17 cellular contexts compared by ENCODE assay signal in genomic region chr11:67364169-67364568, GRCh38. TPM values are rescaled to one million over a fixed set of nuclear protein-coding genes. Genes with fewer than 3 reads are reported as not detected.
DNase-seq lines count a peak whose midpoint lies in the region; ATAC-seq, FAIRE-seq and TF ChIP-seq lines count a peak whose summit lies in the region.
"Had no signal": no experiment of that assay in that cellular context is flagged by ENCODE, and none has a peak within 500 bp of the region (broad histone marks: within the 10 kb centered on the region; RNA-seq: fewer than 3 reads in every experiment).

No MANE protein-coding gene starts in this region.

- FAIRE-seq in astrocyte (lab: Jason Lieb, UNC) = no peak

- DNase-seq in CD4-positive, alpha-beta memory T cell = peak in 1 of 5 donors; percentile 39
- DNase-seq in astrocyte (ENCODE audit: low read depth) = no peak
- no peak for DNase-seq in stimulated activated effector memory CD8-positive, alpha-beta T cell treated with anti-CD3 and anti-CD28 coated beads, Interleukin-12 subunit alpha, Interleukin-12 subunit beta, amount 100 ng/mL, for 72 hours (ENCODE audit: low spot score in 2 of 2)
- no peak for DNase-seq in ecto neural progenitor cell (ENCODE audit: low spot score)
- no peak for DNase-seq in NCI-H1048 (lab: John Stamatoyannopoulos, UW)
- DNase-seq in activated CD4-positive, alpha-beta T cell treated with anti-CD3 and anti-CD28 coated beads, Interleukin-2, amount 10 ng/mL, durations not matched to agents 24 days and 14 days = no peak
- DNase-seq: NCI-H146, NCI-H226, NCI-H526, OCI-M1, RPMI8226 had no signal

- intact Hi-C loops in CD4-positive, alpha-beta memory T cell (cut with micrococcal nuclease) = no loop called here
- intact Hi-C loops in activated CD4-positive, alpha-beta T cell treated with anti-CD3 and anti-CD28 coated beads, Interleukin-2, amount 10 ng/mL, durations not matched to agents 24 days and 14 days (cut with micrococcal nuclease) = no loop called here

- no peak overlapping the region for H3K27ac ChIP-seq in CD4-positive, alpha-beta memory T cell (ENCODE audit: low read depth, low read length)
- H3K27ac ChIP-seq in astrocyte (ENCODE audit: low read depth, low read length) = no peak overlapping the region
- H3K27ac ChIP-seq: C4-2B, SJSA1 had no signal

- H3K9me3 ChIP-seq in CD4-positive, alpha-beta memory T cell (ENCODE audit: control insufficient read depth in 1 of 2, low read length in 2 of 2) = no peaks in the 10 kb centered on the region
- H3K9me3 ChIP-seq in astrocyte (ENCODE audit: insufficient read depth, low read depth, low read length) = no peaks in the 10 kb centered on the region
- H3K9me3 ChIP-seq: HAP-1, SJSA1 had no signal

- no peak overlapping the region for H2AFZ ChIP-seq in astrocyte (ENCODE audit: low read depth, low read length)

- H3K36me3 ChIP-seq in CD4-positive, alpha-beta memory T cell (ENCODE audit: insufficient read depth, low read length) = no peaks in the 10 kb centered on the region
- H3K36me3 ChIP-seq in astrocyte (ENCODE audit: insufficient read depth, low read length) = peaks cover 14% of the 10 kb centered on the region
- H3K36me3 ChIP-seq: HAP-1 had no signal

- H3K79me2 ChIP-seq in astrocyte (ENCODE audit: insufficient read depth, low read length) = peaks cover 49% of the 10 kb centered on the region

- CTCF ChIA-PET in CD4-positive, alpha-beta memory T cell (lab: Charles Lee; ENCODE audit: partially characterized antibody) = interaction anchor here (0.8 to 18.4 kb wide), 3 partner anchors 13 to 37 kb away, joined by 3 to 1065 read pairs (median 16); partner anchors contain the start of genes CLCF1, PPP1CA and RAD9A

- TF ChIP-seq CTCF in astrocyte (IDR thresholded peaks at IDR 0.05; ENCODE audit: insufficient read depth, low read depth, low read length) = no peak

- peaks cover 44 to 71% (median 58%) of the 10 kb centered on the region in 4 donors for H3K4me1 Mint-ChIP-seq in CD4-positive, alpha-beta memory T cell
- peaks cover 40 to 56% (median 52%) of the 10 kb centered on the region in 3 donors for H3K4me1 Mint-ChIP-seq in IgD-negative memory B cell
- peaks cover 25% of the 10 kb centered on the region for H3K4me1 Mint-ChIP-seq in astrocyte (ENCODE audit: low read depth, unreplicated experiment)
- peaks cover 69% of the 10 kb centered on the region for H3K4me1 Mint-ChIP-seq in stimulated activated effector memory CD8-positive, alpha-beta T cell treated with anti-CD3 and anti-CD28 coated beads, Interleukin-12 subunit alpha, Interleukin-12 subunit beta, amount 100 ng/mL, for 72 hours
- peaks cover 13% of the 10 kb centered on the region for H3K4me1 Mint-ChIP-seq in activated CD4-positive, alpha-beta T cell treated with anti-CD3 and anti-CD28 coated beads, Interleukin-2, amount 10 ng/mL, durations not matched to agents 24 days and 14 days

- no peak overlapping the region for H3K9ac ChIP-seq in astrocyte (ENCODE audit: low read length)

- no peak overlapping the region for H3K4me2 ChIP-seq in astrocyte (ENCODE audit: low read length)

- no peak for ATAC-seq in stimulated activated effector memory CD8-positive, alpha-beta T cell treated with anti-CD3 and anti-CD28 coated beads, Interleukin-12 subunit alpha, Interleukin-12 subunit beta, amount 100 ng/mL, for 72 hours
- ATAC-seq in GM21360 (IDR thresholded peaks at IDR 0.05; ENCODE audit: unreplicated experiment) = no peak

- POLR2A ChIA-PET in CD4-positive, alpha-beta memory T cell (lab: Charles Lee; ENCODE audit: partially characterized antibody) = interaction anchor here (0.8 to 4.1 kb wide), 6 partner anchors 7 to 16 kb away, joined by 3 to 45 read pairs (median 5); partner anchors contain the start of genes CLCF1 and POLD4

- H3K4me3 ChIP-seq in CD4-positive, alpha-beta memory T cell (ENCODE audit: low read length in 2 of 2) = no peak overlapping the region
- H3K4me3 ChIP-seq in astrocyte (ENCODE audit: insufficient read depth, low read depth, low read length) = no peak overlapping the region
- H3K4me3 ChIP-seq: HAP-1, SJSA1 had no signal

- peak overlapping the region; percentile 49 to 95 (median 81) for H3K27ac Mint-ChIP-seq in CD4-positive, alpha-beta memory T cell
- H3K27ac Mint-ChIP-seq in IgD-negative memory B cell (peak overlapping the region in 2 of 3 donors; percentile 80 to 90), astrocyte (ENCODE audit: unreplicated experiment) (no peak overlapping the region)
- peak overlapping the region; percentile 29 for H3K27ac Mint-ChIP-seq in stimulated activated effector memory CD8-positive, alpha-beta T cell treated with anti-CD3 and anti-CD28 coated beads, Interleukin-12 subunit alpha, Interleukin-12 subunit beta, amount 100 ng/mL, for 72 hours
- H3K27ac Mint-ChIP-seq in activated CD4-positive, alpha-beta T cell treated with anti-CD3 and anti-CD28 coated beads, Interleukin-2, amount 10 ng/mL, durations not matched to agents 24 days and 14 days = no peak overlapping the region

- peak overlapping the region in 7 of 8 donors; percentile 45 to 82 (median 69) for H3K4me3 Mint-ChIP-seq in CD4-positive, alpha-beta memory T cell
- H3K4me3 Mint-ChIP-seq in IgD-negative memory B cell (peak overlapping the region in 1 of 4 donors; percentile 60), astrocyte (ENCODE audit: unreplicated experiment) (peak overlapping the region; percentile 76)
- no peak overlapping the region for H3K4me3 Mint-ChIP-seq in stimulated activated effector memory CD8-positive, alpha-beta T cell treated with anti-CD3 and anti-CD28 coated beads, Interleukin-12 subunit alpha, Interleukin-12 subunit beta, amount 100 ng/mL, for 72 hours
- no peak overlapping the region for H3K4me3 Mint-ChIP-seq in activated CD4-positive, alpha-beta T cell treated with anti-CD3 and anti-CD28 coated beads, Interleukin-2, amount 10 ng/mL, durations not matched to agents 24 days and 14 days

- H3K9me3 Mint-ChIP-seq in CD4-positive, alpha-beta memory T cell = no peaks in the 10 kb centered on the region
- H3K9me3 Mint-ChIP-seq in IgD-negative memory B cell (no peaks in the 10 kb centered on the region), astrocyte (ENCODE audit: unreplicated experiment) (no peaks in the 10 kb centered on the region)
- H3K9me3 Mint-ChIP-seq in stimulated activated effector memory CD8-positive, alpha-beta T cell treated with anti-CD3 and anti-CD28 coated beads, Interleukin-12 subunit alpha, Interleukin-12 subunit beta, amount 100 ng/mL, for 72 hours = no peaks in the 10 kb centered on the region
- H3K9me3 Mint-ChIP-seq in activated CD4-positive, alpha-beta T cell treated with anti-CD3 and anti-CD28 coated beads, Interleukin-2, amount 10 ng/mL, durations not matched to agents 24 days and 14 days = no peaks in the 10 kb centered on the region

- no peaks in the 10 kb centered on the region for H3K27me3 Mint-ChIP-seq in CD4-positive, alpha-beta memory T cell
- H3K27me3 Mint-ChIP-seq in IgD-negative memory B cell (no peaks in the 10 kb centered on the region), astrocyte (ENCODE audit: low read depth, unreplicated experiment) (no peaks in the 10 kb centered on the region)
- peaks cover 50% of the 10 kb centered on the region for H3K27me3 Mint-ChIP-seq in activated CD4-positive, alpha-beta T cell treated with anti-CD3 and anti-CD28 coated beads, Interleukin-2, amount 10 ng/mL, durations not matched to agents 24 days and 14 days

- peaks cover 41% of the 10 kb centered on the region for H3K4me1 ChIP-seq in CD4-positive, alpha-beta memory T cell (ENCODE audit: insufficient read depth, low read length)
- H3K4me1 ChIP-seq in astrocyte (ENCODE audit: insufficient read depth, low read length) = peaks cover 30% of the 10 kb centered on the region
- H3K4me1 ChIP-seq: HAP-1, SJSA1 had no signal

- no peaks in the 10 kb centered on the region for H3K27me3 ChIP-seq in CD4-positive, alpha-beta memory T cell (ENCODE audit: insufficient read depth, low read length)
- H3K27me3 ChIP-seq in astrocyte (ENCODE audit: insufficient read depth, low read length) = no peaks in the 10 kb centered on the region
- H3K27me3 ChIP-seq: SJSA1 had no signal

- peaks cover 72% of the 10 kb centered on the region for H4K20me1 ChIP-seq in astrocyte (ENCODE audit: insufficient read depth, low read length)

- H3K36me3 Mint-ChIP-seq in CD4-positive, alpha-beta memory T cell = peaks cover 4 to 11% of the 10 kb centered on the region in 2 donors
- H3K36me3 Mint-ChIP-seq in IgD-negative memory B cell = peaks cover 3% of the 10 kb centered on the region
- H3K36me3 Mint-ChIP-seq in astrocyte (ENCODE audit: low read depth, unreplicated experiment) = peaks cover 30% of the 10 kb centered on the region
- H3K36me3 Mint-ChIP-seq in stimulated activated effector memory CD8-positive, alpha-beta T cell treated with anti-CD3 and anti-CD28 coated beads, Interleukin-12 subunit alpha, Interleukin-12 subunit beta, amount 100 ng/mL, for 72 hours = peaks cover 12% of the 10 kb centered on the region
- no peaks in the 10 kb centered on the region for H3K36me3 Mint-ChIP-seq in activated CD4-positive, alpha-beta T cell treated with anti-CD3 and anti-CD28 coated beads, Interleukin-2, amount 10 ng/mL, durations not matched to agents 24 days and 14 days (ENCODE audit: low read depth)

RNA-seq across cellular contexts. Expression of gene CLCF1, which starts 9.2 kb away (rescaled TPM):
- total RNA-seq in CD4-positive, alpha-beta memory T cell = 1 to 10 TPM; 5.4 to 6.4 TPM
- polyA plus RNA-seq in CD4-positive, alpha-beta memory T cell = 1 to 10 TPM in 1 of 2 donors, under 1 TPM in 1; 0.45 to 4.4 TPM
- polyA plus RNA-seq in IgD-negative memory B cell = 5.1 TPM
- total RNA-seq in astrocyte = 17.4 and 17.6 TPM in 2 replicates
- total RNA-seq in activated CD4-positive, alpha-beta T cell treated with anti-CD3 and anti-CD28 coated beads, Interleukin-2, amount 10 ng/mL, durations not matched to agents 24 days and 14 days = 0.63 and 0.66 TPM in 2 replicates

RNA-seq across cellular contexts. Expression of gene POLD4, which starts 10.8 kb away (rescaled TPM):
- total RNA-seq in CD4-positive, alpha-beta memory T cell = 10 to 100 TPM; 87.9 to 91.3 TPM
- 10 to 100 TPM; 93.6 to 96.2 TPM for polyA plus RNA-seq in CD4-positive, alpha-beta memory T cell
- 384 TPM for polyA plus RNA-seq in IgD-negative memory B cell
- total RNA-seq in astrocyte = 53.5 and 69.2 TPM in 2 replicates
- 36.0 and 36.4 TPM in 2 replicates for total RNA-seq in activated CD4-positive, alpha-beta T cell treated with anti-CD3 and anti-CD28 coated beads, Interleukin-2, amount 10 ng/mL, durations not matched to agents 24 days and 14 days

RNA-seq across cellular contexts. Expression of gene RAD9A, which starts 27.6 kb away (rescaled TPM):
- total RNA-seq in CD4-positive, alpha-beta memory T cell = 10 to 100 TPM; 51.8 to 55.9 TPM
- 1 to 10 TPM; 6.7 to 8.3 TPM for polyA plus RNA-seq in CD4-positive, alpha-beta memory T cell
- polyA plus RNA-seq in IgD-negative memory B cell = 12.0 TPM
- 9.2 and 9.4 TPM in 2 replicates for total RNA-seq in astrocyte
- total RNA-seq in activated CD4-positive, alpha-beta T cell treated with anti-CD3 and anti-CD28 coated beads, Interleukin-2, amount 10 ng/mL, durations not matched to agents 24 days and 14 days = 31.6 and 34.3 TPM in 2 replicates

RNA-seq across cellular contexts. Expression of gene PPP1CA, which starts 37.5 kb away (rescaled TPM):
- 100 to 1,000 TPM; 159 to 161 TPM for total RNA-seq in CD4-positive, alpha-beta memory T cell
- polyA plus RNA-seq in CD4-positive, alpha-beta memory T cell = 100 to 1,000 TPM; 474 to 774 TPM
- 546 TPM for polyA plus RNA-seq in IgD-negative memory B cell
- total RNA-seq in astrocyte = 157 and 159 TPM in 2 replicates
- 251 and 252 TPM in 2 replicates for total RNA-seq in activated CD4-positive, alpha-beta T cell treated with anti-CD3 and anti-CD28 coated beads, Interleukin-2, amount 10 ng/mL, durations not matched to agents 24 days and 14 days

RNA-seq across cellular contexts. Expression of gene TBC1D10C, which starts 39.7 kb away (rescaled TPM):
- total RNA-seq in CD4-positive, alpha-beta memory T cell = 100 to 1,000 TPM; 371 to 382 TPM
- polyA plus RNA-seq in CD4-positive, alpha-beta memory T cell = 100 to 1,000 TPM; 316 to 331 TPM
- 341 TPM for polyA plus RNA-seq in IgD-negative memory B cell
- 0.16 TPM in 1 of 2 replicates, not detected in the other for total RNA-seq in astrocyte
- 115 and 119 TPM in 2 replicates for total RNA-seq in activated CD4-positive, alpha-beta T cell treated with anti-CD3 and anti-CD28 coated beads, Interleukin-2, amount 10 ng/mL, durations not matched to agents 24 days and 14 days
- total RNA-seq: Daoy, SJSA1 had no signal

Comparison
In these comparisons a context has a peak if more than half of its experiments do, and no peak if none do; other contexts are left out.
1. H3K27ac Mint-ChIP-seq: peak in CD4-positive, alpha-beta memory T cell (7 of 7), IgD-negative memory B cell (2 of 3) and stimulated activated effector memory CD8-positive, alpha-beta T cell treated with anti-CD3 and anti-CD28 coated beads, Interleukin-12 subunit alpha, Interleukin-12 subunit beta, amount 100 ng/mL, for 72 hours (single experiment); none in astrocyte (single experiment) and activated CD4-positive, alpha-beta T cell treated with anti-CD3 and anti-CD28 coated beads, Interleukin-2, amount 10 ng/mL, durations not matched to agents 24 days and 14 days (single experiment).
2. H3K4me3 Mint-ChIP-seq: peak in CD4-positive, alpha-beta memory T cell (7 of 8) and astrocyte (single experiment); none in stimulated activated effector memory CD8-positive, alpha-beta T cell treated with anti-CD3 and anti-CD28 coated beads, Interleukin-12 subunit alpha, Interleukin-12 subunit beta, amount 100 ng/mL, for 72 hours (single experiment) and activated CD4-positive, alpha-beta T cell treated with anti-CD3 and anti-CD28 coated beads, Interleukin-2, amount 10 ng/mL, durations not matched to agents 24 days and 14 days (single experiment).